ENCODE assay signal across 21 cellular contexts in genomic region chr1:169160845-169161511, GRCh38. TPM values are rescaled to one million over a fixed set of nuclear protein-coding genes. Genes with fewer than 3 reads are reported as not detected.
A peak's percentile ranks its signal among the peaks of the same experiment; 100 is the strongest.
DNase-seq lines count a peak whose midpoint lies in the region; ATAC-seq, FAIRE-seq and TF ChIP-seq lines count a peak whose summit lies in the region.
"Had no signal": no experiment of that assay in that cellular context is flagged by ENCODE, and none has a peak within 500 bp of the region (broad histone marks: within the 10 kb centered on the region; RNA-seq: fewer than 3 reads in every experiment).

No MANE protein-coding gene starts in this region.

- no peak overlapping the region for H3K9ac ChIP-seq in muscle layer of colon (ENCODE audit: low read length)

- POLR2A ChIA-PET in RWPE1 (lab: Yijun Ruan, JAX; ENCODE audit: low non-redundant PET): no interaction called here

- H3K36me3 ChIP-seq in muscle layer of colon (ENCODE audit: insufficient read depth, low read length) (no peaks in the 10 kb centered on the region), left lung (no peaks in the 10 kb centered on the region)
- H3K36me3 ChIP-seq: neutrophil, upper lobe of right lung had no signal

- ATAC-seq in left lung: no peak
- ATAC-seq: stimulated activated effector memory CD8-positive, alpha-beta T cell treated with anti-CD3 and anti-CD28 coated beads, Interleukin-12 subunit alpha, Interleukin-12 subunit beta, amount 100 ng/mL, for 72 hours had no signal

- FAIRE-seq in frontal cortex (lab: Jason Lieb, UNC): no peak

- no peaks in the 10 kb centered on the region for H3K27me3 ChIP-seq in muscle layer of colon (ENCODE audit: control insufficient read depth in 1 of 2, insufficient read depth in 2 of 2, low read length in 2 of 2)
- H3K27me3 ChIP-seq in left lung: no peaks in the 10 kb centered on the region
- H3K27me3 ChIP-seq: neutrophil, upper lobe of right lung had no signal

- CTCF ChIA-PET in RWPE1 (lab: Yijun Ruan, JAX): no interaction called here

- H3K27ac ChIP-seq in RWPE1 (no peak overlapping the region), muscle layer of colon (ENCODE audit: low read depth, low read length) (peak overlapping the region; percentile 61), left lung (no peak overlapping the region)
- H3K27ac ChIP-seq: neutrophil, skin epidermis, upper lobe of right lung had no signal

- H3K9me3 ChIP-seq in muscle layer of colon (ENCODE audit: low read length) (no peaks in the 10 kb centered on the region), left lung (no peaks in the 10 kb centered on the region)
- H3K9me3 ChIP-seq: neutrophil, upper lobe of right lung had no signal

- no peak overlapping the region for H3K4me3 ChIP-seq in fibroblast of pulmonary artery (replicated peaks; ENCODE audit: low read depth, low read length)
- peak overlapping the region in 1 of 2 donors; percentile 12 for H3K4me3 ChIP-seq in muscle layer of colon (ENCODE audit: low read depth in 1 of 2, low read length in 2 of 2)
- no peak overlapping the region for H3K4me3 ChIP-seq in left lung
- H3K4me3 ChIP-seq: skin epidermis, upper lobe of right lung had no signal

- peaks cover 13% of the 10 kb centered on the region for H3K4me1 ChIP-seq in muscle layer of colon (ENCODE audit: insufficient read depth, low read length)
- H3K4me1 ChIP-seq in left lung: no peaks in the 10 kb centered on the region
- H3K4me1 ChIP-seq: upper lobe of right lung had no signal

- intact Hi-C loops in left lung (cut with DNase I): no loop called here

- DNase-seq in ELR (ENCODE audit: low read depth) (peak; percentile 67), RWPE1 (ENCODE audit: low spot score) (peak; percentile 26), fibroblast of pulmonary artery (ENCODE audit: low read depth) (peak; percentile 11), GOT3 (lab: John Stamatoyannopoulos, UW) (no peak), left lung (no peak), frontal cortex (ENCODE audit: low spot score in 2 of 2) (no peak), NCI-H226 (no peak)
- DNase-seq: activated CD4-positive, CD25-positive, alpha-beta regulatory T cell; activated gamma-delta T cell treated with Interleukin-2 at 50 U/mL for 16 hours; effector CD8-positive, alpha-beta T cell; GF-D8; H7; midbrain; NCI-H1048; NCI-H2107; NCI-H748 treated with DMSO at 0.1 percent for 48 hours; upper lobe of right lung had no signal

- TF ChIP-seq CTCF in RWPE1 (conservative IDR thresholded peaks at IDR 0.05; ENCODE audit: low read depth): no peak
- no peak for TF ChIP-seq CTCF in fibroblast of pulmonary artery (IDR thresholded peaks at IDR 0.05; ENCODE audit: low read length, missing control alignments)
- no peak for TF ChIP-seq CTCF in left lung (IDR thresholded peaks at IDR 0.05)

RNA-seq across cellular contexts. Expression of gene ATP1B1, which starts 54.5 kb away (rescaled TPM):
- total RNA-seq in left lung (100 to 1,000 TPM; 288 to 295 TPM), frontal cortex (235 TPM)

Comparison
In these comparisons a context has a peak if more than half of its experiments do, and no peak if none do; other contexts are left out.
1. DNase-seq: peak in ELR (single experiment), RWPE1 (single experiment) and fibroblast of pulmonary artery (single experiment); none in GOT3 (single experiment), left lung (0 of 2), frontal cortex (0 of 2) and NCI-H226 (single experiment).